In the genomic region with DNA sequence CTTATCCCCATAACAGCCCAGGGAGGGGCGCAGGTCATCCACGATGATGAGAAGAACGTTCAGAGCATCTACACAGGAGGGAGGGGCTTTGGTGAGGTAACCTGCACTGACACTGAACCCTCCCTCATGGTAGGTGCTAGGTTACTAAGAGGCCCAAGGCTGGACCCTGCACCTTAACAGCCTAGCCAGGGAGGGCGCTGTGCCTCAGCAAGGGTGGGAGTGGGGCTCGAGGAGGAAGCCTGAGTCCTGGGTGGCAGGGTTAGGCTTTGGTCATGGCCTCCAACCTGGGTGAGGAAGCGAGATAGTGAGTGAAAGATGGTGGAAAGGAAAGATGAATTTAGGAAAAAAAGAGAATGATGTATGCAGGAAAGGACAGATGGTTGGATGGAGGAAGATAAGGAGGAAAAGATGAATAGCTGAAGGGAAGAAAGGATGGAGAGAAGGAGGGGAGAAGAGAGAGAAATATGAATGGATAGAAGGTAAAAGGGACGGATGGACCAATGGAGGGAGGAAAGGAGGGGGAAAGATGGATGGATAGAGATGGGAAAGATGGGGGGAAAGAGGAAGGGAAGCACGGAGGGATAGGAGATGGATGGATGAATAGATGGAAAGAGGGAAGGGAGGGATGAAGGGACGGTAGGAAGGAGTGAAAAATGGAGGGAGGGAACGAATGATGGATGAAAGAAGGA, we compare ENCODE assay signal across 8 cellular contexts. TPM values are rescaled to one million over a fixed set of nuclear protein-coding genes. Genes with fewer than 3 reads are reported as not detected.
DNase-seq lines count a peak whose midpoint lies in the region; ATAC-seq and TF ChIP-seq lines count a peak whose summit lies in the region.

No MANE protein-coding gene starts in this region.

- H3K27me3 ChIP-seq in mononuclear cell (ENCODE audit: insufficient read depth, low read length) (no peaks in the 10 kb centered on the region), subcutaneous abdominal adipose tissue (ENCODE audit: control insufficient read depth in 5 of 5, insufficient read depth in 4 of 5, low read length in 5 of 5) (peaks cover 3 to 17% (median 9%) of the 10 kb centered on the region in 5 donors)

- peak overlapping the region; percentile 73 to 81 (median 76) for H3K9ac ChIP-seq in subcutaneous abdominal adipose tissue (ENCODE audit: low read length in 5 of 5)

- ATAC-seq in GM21786 (IDR thresholded peaks at IDR 0.05; ENCODE audit: unreplicated experiment), result peak; percentile 46

- peaks cover 0 to 26% (median 25%) of the 10 kb centered on the region in 5 donors for H3K36me3 ChIP-seq in subcutaneous abdominal adipose tissue (ENCODE audit: control insufficient read depth in 5 of 5, insufficient read depth in 5 of 5, low read length in 5 of 5)

- H3K9me3 ChIP-seq in mononuclear cell (ENCODE audit: low read depth, low read length), result no peaks in the 10 kb centered on the region
- H3K9me3 ChIP-seq in subcutaneous abdominal adipose tissue (ENCODE audit: control insufficient read depth in 5 of 5, low read length in 5 of 5), result no peaks in the 10 kb centered on the region

- DNase-seq in M059J (ENCODE audit: low read depth), result peak; percentile 58
- peak; percentile 57 for DNase-seq in activated CD4-positive, CD25-positive, alpha-beta regulatory T cell treated with anti-CD3 and anti-CD28 coated beads, Interleukin-2, amount 50 U/mL, for 72 hours
- no peak for DNase-seq in coronary artery (ENCODE audit: low spot score)
- DNase-seq in inferior parietal cortex (ENCODE audit: extremely low spot score), result no peak

- H3K27ac ChIP-seq in coronary artery, result peak overlapping the region; percentile 77 to 85
- peak overlapping the region; percentile 50 for H3K27ac ChIP-seq in subcutaneous abdominal adipose tissue (ENCODE audit: low read depth, low read length)

- H3K4me1 ChIP-seq in mononuclear cell (ENCODE audit: insufficient read depth, low read length) (peaks cover 32% of the 10 kb centered on the region), subcutaneous abdominal adipose tissue (ENCODE audit: control insufficient read depth in 5 of 5, insufficient read depth in 5 of 5, low read length in 5 of 5) (peaks cover 0 to 16% (median 9%) of the 10 kb centered on the region in 5 donors)

- H3K4me3 ChIP-seq in GM08714 (ENCODE audit: low read length), result peak overlapping the region; percentile 78
- H3K4me3 ChIP-seq in coronary artery, result peak overlapping the region; percentile 73
- H3K4me3 ChIP-seq in mononuclear cell (ENCODE audit: low read length), result peak overlapping the region; percentile 64
- H3K4me3 ChIP-seq in subcutaneous abdominal adipose tissue (ENCODE audit: low read depth in 1 of 5, low read length in 5 of 5), result peak overlapping the region; percentile 74 to 81 (median 77)

- TF ChIP-seq CTCF in coronary artery (IDR thresholded peaks at IDR 0.05), result no peak

RNA-seq across cellular contexts. Expression of gene IDS, which starts 0.7 kb away (rescaled TPM):
- total RNA-seq in M059J (2014; rRNA removed; shearing (Covaris generic)), result 59.8 and 92.5 TPM in 2 replicates
- total RNA-seq in mononuclear cell, result 89.9 TPM

RNA-seq across cellular contexts. Expression of gene EOLA1, which starts 36.4 kb away (rescaled TPM):
- 29.6 and 46.1 TPM in 2 replicates for total RNA-seq in M059J (2014; rRNA removed; shearing (Covaris generic))
- 15.8 TPM for total RNA-seq in mononuclear cell

RNA-seq across cellular contexts. Expression of gene HSFX3, which starts 45.4 kb away (rescaled TPM):
- not detected in 2 replicates for total RNA-seq in M059J (2014; rRNA removed; shearing (Covaris generic))
- not detected for total RNA-seq in mononuclear cell

Comparison
In these comparisons a context has a peak if more than half of its experiments do, and no peak if none do; other contexts are left out.
1. DNase-seq: peak in M059J (single experiment) and activated CD4-positive, CD25-positive, alpha-beta regulatory T cell treated with anti-CD3 and anti-CD28 coated beads, Interleukin-2, amount 50 U/mL, for 72 hours (single experiment); none in coronary artery (single experiment) and inferior parietal cortex (single experiment).
2. Peak in every context shown above with its lines, with median percentiles within 50 percentile points of each other: H3K4me3 ChIP-seq.